In the genomic region with DNA sequence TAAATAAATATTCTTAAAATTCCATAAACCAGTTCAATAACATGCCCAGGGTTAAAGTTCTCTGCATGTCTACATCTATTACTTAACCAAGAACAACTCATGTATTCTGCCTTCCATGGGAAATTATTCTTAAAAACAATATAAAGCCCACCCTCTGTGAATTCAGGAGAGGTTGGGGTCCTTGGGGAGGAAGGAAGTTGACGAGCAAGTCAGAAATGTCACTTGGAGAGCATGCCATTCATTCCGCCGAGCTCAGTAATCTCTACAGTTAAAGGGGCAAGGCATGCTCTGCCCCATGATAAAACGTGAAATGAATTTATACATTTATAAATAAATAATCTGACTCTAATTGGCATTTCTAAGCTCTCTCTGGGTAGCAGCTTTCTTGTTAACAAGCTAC, we compare ENCODE assay signal across 21 cellular contexts.
DNase-seq lines count a peak whose midpoint lies in the region; ATAC-seq, FAIRE-seq and TF ChIP-seq lines count a peak whose summit lies in the region.
"Had no signal": no experiment of that assay in that cellular context is flagged by ENCODE, and none has a peak within 500 bp of the region (broad histone marks: within the 10 kb centered on the region; RNA-seq: fewer than 3 reads in every experiment).

No MANE protein-coding gene starts in this region.

- no peaks in the 10 kb centered on the region for H3K79me2 ChIP-seq in mesendoderm (ENCODE audit: control insufficient read depth, insufficient read depth, low read length)

- CTCF ChIA-PET in activated CD8-positive, alpha-beta T cell treated with anti-CD3 and anti-CD28 coated beads, Interleukin-2, amount 10 ng/mL, durations not matched to agents 7 days and 5 days (lab: Charles Lee): no interaction called here

- DNase-seq in HT1080 (ENCODE audit: low read depth): peak; percentile 7
- no peak for DNase-seq in chondrocyte (ENCODE audit: low spot score)
- DNase-seq in mesendoderm: peak; percentile 58
- DNase-seq in urothelium cell line (ENCODE audit: low spot score): peak; percentile 5
- no peak for DNase-seq in activated CD8-positive, alpha-beta T cell treated with anti-CD3 and anti-CD28 coated beads, Interleukin-2, amount 10 ng/mL, durations not matched to agents 7 days and 5 days
- DNase-seq in medulla oblongata (ENCODE audit: extremely low spot score): no peak
- DNase-seq in activated naive CD8-positive, alpha-beta T cell treated with anti-CD3 and anti-CD28 coated beads for 36 hours: no peak
- DNase-seq: 8988T; C1 segment of cervical spinal cord; Calu3; CD4-positive, alpha-beta memory T cell; COR-L47; DMS53; DMS79 treated with DMSO at 0.1 percent for 48 hours; GF-D8; GM23248; H7; HCEC 1CT had no signal

- H3K27me3 ChIP-seq in mesendoderm (ENCODE audit: insufficient read depth, low read length, poor library complexity): no peaks in the 10 kb centered on the region

- no peaks in the 10 kb centered on the region for H3K36me3 Mint-ChIP-seq in chondrocyte (ENCODE audit: low read depth)
- no peaks in the 10 kb centered on the region for H3K36me3 Mint-ChIP-seq in activated CD8-positive, alpha-beta T cell treated with anti-CD3 and anti-CD28 coated beads, Interleukin-2, amount 10 ng/mL, durations not matched to agents 7 days and 5 days (ENCODE audit: low read depth)
- no peaks in the 10 kb centered on the region for H3K36me3 Mint-ChIP-seq in activated naive CD8-positive, alpha-beta T cell treated with anti-CD3 and anti-CD28 coated beads for 36 hours
- H3K36me3 Mint-ChIP-seq: CD4-positive, alpha-beta memory T cell had no signal

- peaks cover 5% of the 10 kb centered on the region for H3K9me3 Mint-ChIP-seq in chondrocyte (ENCODE audit: low read depth)
- peaks cover 11% of the 10 kb centered on the region for H3K9me3 Mint-ChIP-seq in activated CD8-positive, alpha-beta T cell treated with anti-CD3 and anti-CD28 coated beads, Interleukin-2, amount 10 ng/mL, durations not matched to agents 7 days and 5 days (ENCODE audit: insufficient read depth)
- peaks cover 4% of the 10 kb centered on the region for H3K9me3 Mint-ChIP-seq in activated naive CD8-positive, alpha-beta T cell treated with anti-CD3 and anti-CD28 coated beads for 36 hours

- no peak for ATAC-seq in activated CD8-positive, alpha-beta T cell treated with anti-CD3 and anti-CD28 coated beads, Interleukin-2, amount 10 ng/mL, durations not matched to agents 7 days and 5 days
- ATAC-seq: A549 had no signal

- H3K4ac ChIP-seq in mesendoderm (ENCODE audit: low read depth, low read length): no peak overlapping the region

- no peaks in the 10 kb centered on the region for H3K4me1 ChIP-seq in mesendoderm (ENCODE audit: control insufficient read depth, low read depth, low read length)
- H3K4me1 ChIP-seq: A549 had no signal

- H3K4me3 ChIP-seq in mesendoderm (ENCODE audit: low read length): no peak overlapping the region
- H3K4me3 ChIP-seq: A549, GM23248 had no signal

- H3K9ac ChIP-seq in mesendoderm (ENCODE audit: low read length): no peak overlapping the region
- H3K9ac ChIP-seq: GM23248 had no signal

- no peak overlapping the region for H3K23ac ChIP-seq in mesendoderm (ENCODE audit: low read length)

- peak overlapping the region; percentile 76 for H3K27ac Mint-ChIP-seq in chondrocyte (ENCODE audit: unreplicated experiment)
- H3K27ac Mint-ChIP-seq in activated CD8-positive, alpha-beta T cell treated with anti-CD3 and anti-CD28 coated beads, Interleukin-2, amount 10 ng/mL, durations not matched to agents 7 days and 5 days: no peak overlapping the region
- H3K27ac Mint-ChIP-seq in activated naive CD8-positive, alpha-beta T cell treated with anti-CD3 and anti-CD28 coated beads for 36 hours: no peak overlapping the region
- H3K27ac Mint-ChIP-seq: CD4-positive, alpha-beta memory T cell had no signal

- no peaks in the 10 kb centered on the region for H3K79me1 ChIP-seq in mesendoderm (ENCODE audit: low read length)

- H3K4me1 Mint-ChIP-seq in chondrocyte (ENCODE audit: low read depth): peaks cover 34% of the 10 kb centered on the region
- no peaks in the 10 kb centered on the region for H3K4me1 Mint-ChIP-seq in activated CD8-positive, alpha-beta T cell treated with anti-CD3 and anti-CD28 coated beads, Interleukin-2, amount 10 ng/mL, durations not matched to agents 7 days and 5 days (ENCODE audit: low read depth)
- H3K4me1 Mint-ChIP-seq in activated naive CD8-positive, alpha-beta T cell treated with anti-CD3 and anti-CD28 coated beads for 36 hours: no peaks in the 10 kb centered on the region
- H3K4me1 Mint-ChIP-seq: CD4-positive, alpha-beta memory T cell had no signal

- no peak overlapping the region for H2AK5ac ChIP-seq in mesendoderm (ENCODE audit: low read length)

- H4K8ac ChIP-seq in mesendoderm (ENCODE audit: low read depth, low read length): no peak overlapping the region

- H2BK5ac ChIP-seq in mesendoderm (ENCODE audit: low read length): no peak overlapping the region

- no peak overlapping the region for H3K27ac ChIP-seq in mesendoderm (ENCODE audit: low read depth, low read length)
- H3K27ac ChIP-seq: A549, GM23248 had no signal

- no peaks in the 10 kb centered on the region for H3K27me3 Mint-ChIP-seq in chondrocyte (ENCODE audit: low read depth)
- H3K27me3 Mint-ChIP-seq in activated CD8-positive, alpha-beta T cell treated with anti-CD3 and anti-CD28 coated beads, Interleukin-2, amount 10 ng/mL, durations not matched to agents 7 days and 5 days (ENCODE audit: low read depth): no peaks in the 10 kb centered on the region
- H3K27me3 Mint-ChIP-seq in activated naive CD8-positive, alpha-beta T cell treated with anti-CD3 and anti-CD28 coated beads for 36 hours: peaks cover 4% of the 10 kb centered on the region
- H3K27me3 Mint-ChIP-seq: CD4-positive, alpha-beta memory T cell had no signal

- no peak for TF ChIP-seq CTCF in chondrocyte (IDR thresholded peaks at IDR 0.05)

- H3K4me3 Mint-ChIP-seq in chondrocyte (ENCODE audit: unreplicated experiment): peak overlapping the region; percentile 33
- no peak overlapping the region for H3K4me3 Mint-ChIP-seq in activated CD8-positive, alpha-beta T cell treated with anti-CD3 and anti-CD28 coated beads, Interleukin-2, amount 10 ng/mL, durations not matched to agents 7 days and 5 days
- H3K4me3 Mint-ChIP-seq in activated naive CD8-positive, alpha-beta T cell treated with anti-CD3 and anti-CD28 coated beads for 36 hours: no peak overlapping the region
- H3K4me3 Mint-ChIP-seq: CD4-positive, alpha-beta memory T cell had no signal

- no peak overlapping the region for H2BK120ac ChIP-seq in mesendoderm (ENCODE audit: low read depth, low read length)

- no peak overlapping the region for H3K4me2 ChIP-seq in mesendoderm (ENCODE audit: low read length)
- H3K4me2 ChIP-seq: A549 had no signal

- no peak for FAIRE-seq in urothelium cell line (lab: Jason Lieb, UNC)
- FAIRE-seq: A549, GM12892, H1 had no signal

- H3K18ac ChIP-seq in mesendoderm (ENCODE audit: low read length): no peak overlapping the region

- no CpG with 5 or more reads among the region's 4 CpGs for WGBS in mesendoderm (ENCODE audit: extremely low coverage, insufficient coverage, low lambda C conversion rate)

- POLR2A ChIA-PET in activated CD8-positive, alpha-beta T cell treated with anti-CD3 and anti-CD28 coated beads, Interleukin-2, amount 10 ng/mL, durations not matched to agents 7 days and 5 days (lab: Charles Lee): interaction anchor here (0.6 kb wide), 1 partner anchor 207 kb away, joined by 3 read pairs; no protein-coding TSS in a partner anchor

- no peak overlapping the region for H3K56ac ChIP-seq in mesendoderm (ENCODE audit: low read length)

- H2BK15ac ChIP-seq in mesendoderm (replicated peaks; ENCODE audit: low read depth): no peak overlapping the region

- no peaks in the 10 kb centered on the region for H3K36me3 ChIP-seq in mesendoderm (ENCODE audit: control insufficient read depth, insufficient read depth, low read length)

- no peak overlapping the region for H4K5ac ChIP-seq in mesendoderm (ENCODE audit: low read length)

Comparison
In these comparisons a context has a peak if more than half of its experiments do, and no peak if none do; other contexts are left out.
1. DNase-seq: peak in HT1080 (single experiment), mesendoderm (single experiment) and urothelium cell line (single experiment); none in chondrocyte (single experiment), activated CD8-positive, alpha-beta T cell treated with anti-CD3 and anti-CD28 coated beads, Interleukin-2, amount 10 ng/mL, durations not matched to agents 7 days and 5 days (single experiment), medulla oblongata (single experiment) and activated naive CD8-positive, alpha-beta T cell treated with anti-CD3 and anti-CD28 coated beads for 36 hours (single experiment).